In the genomic region with DNA sequence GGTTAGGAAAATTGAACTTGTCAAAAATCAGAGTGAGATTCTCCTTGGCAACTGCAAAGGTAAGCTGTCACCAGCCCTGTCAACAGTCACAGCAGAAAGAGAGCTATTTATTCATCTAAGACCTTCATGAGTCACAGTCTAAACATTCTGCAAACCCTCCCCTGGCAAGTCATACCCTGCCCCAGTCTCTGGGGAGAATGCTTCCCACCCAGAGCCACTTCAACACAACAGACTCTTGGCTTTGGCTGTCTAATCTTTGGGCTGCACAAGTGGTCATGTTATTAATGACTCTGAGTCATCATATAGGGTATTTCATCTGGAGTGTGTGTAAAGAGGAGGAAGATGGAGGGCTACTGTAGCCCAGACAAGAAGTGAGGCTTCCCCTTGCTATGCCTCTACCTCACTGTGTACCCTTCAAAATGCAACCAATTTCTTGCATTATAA, we compare ENCODE assay signal across 9 cellular contexts.
DNase-seq lines count a peak whose midpoint lies in the region; ATAC-seq, FAIRE-seq and TF ChIP-seq lines count a peak whose summit lies in the region.
"Had no signal": no experiment of that assay in that cellular context is flagged by ENCODE, and none has a peak within 500 bp of the region (broad histone marks: within the 10 kb centered on the region; RNA-seq: fewer than 3 reads in every experiment).

No MANE protein-coding gene starts in this region.

- DNase-seq in SW480 (ENCODE audit: low spot score): peak; percentile 69
- peak; percentile 97 for DNase-seq in kidney glomerular epithelial cell (lab: John Stamatoyannopoulos, UW)
- no peak for DNase-seq in nucleus accumbens (lab: John Stamatoyannopoulos, UW)
- no peak for DNase-seq in GM12891 (ENCODE audit: insufficient read length, low spot score)
- no peak for DNase-seq in ecto neural progenitor cell (ENCODE audit: low spot score)
- no peak for DNase-seq in CD1c-positive myeloid dendritic cell (ENCODE audit: extremely low spot score)
- DNase-seq: lower lobe of right lung had no signal

- ATAC-seq in GM19023 (IDR thresholded peaks at IDR 0.05; ENCODE audit: unreplicated experiment) (peak; percentile 37), HG03520 (IDR thresholded peaks at IDR 0.05; ENCODE audit: unreplicated experiment) (peak; percentile 47)

- no peak for FAIRE-seq in GM12891 (lab: Jason Lieb, UNC)

- TF ChIP-seq POLR2A in GM12891 (IDR thresholded peaks at IDR 0.05; ENCODE audit: low read depth, low read length): no peak

TF ChIP-seq in GM12891, 5 proteins besides CTCF, POLR2A, EP300 and RAD21:
- TF ChIP-seq POLR2AphosphoS5 (IDR thresholded peaks at IDR 0.05; ENCODE audit: low read depth, low read length) (no peak), POU2F2 (IDR thresholded peaks at IDR 0.05; ENCODE audit: low read depth, low read length) (no peak)

Comparison
In these comparisons a context has a peak if more than half of its experiments do, and no peak if none do; other contexts are left out.
1. DNase-seq: peak in SW480 (single experiment) and kidney glomerular epithelial cell (single experiment); none in nucleus accumbens (0 of 56), GM12891 (single experiment), ecto neural progenitor cell (single experiment) and CD1c-positive myeloid dendritic cell (single experiment).